Comparison of ENCODE assay signal across 14 cellular contexts in genomic region chr13:37175996-37176395, GRCh38.
A peak's percentile ranks its signal among the peaks of the same experiment; 100 is the strongest.
DNase-seq lines count a peak whose midpoint lies in the region; ATAC-seq, FAIRE-seq and TF ChIP-seq lines count a peak whose summit lies in the region.
"Had no signal": no experiment of that assay in that cellular context is flagged by ENCODE, and none has a peak within 500 bp of the region (broad histone marks: within the 10 kb centered on the region; RNA-seq: fewer than 3 reads in every experiment).

No MANE protein-coding gene starts in this region.

- H3K36me3 ChIP-seq in pancreas: no peaks in the 10 kb centered on the region

- POLR2A ChIA-PET in RWPE1 (lab: Yijun Ruan, JAX; ENCODE audit: low non-redundant PET): no interaction called here

- CTCF ChIA-PET in RWPE1 (lab: Yijun Ruan, JAX): interaction anchor here (0.6 kb wide), 1 partner anchor 105 kb away, joined by 3 read pairs; no protein-coding TSS in a partner anchor

- FAIRE-seq in pancreas (lab: Jason Lieb, UNC): peak; percentile 23

- H3K4me3 ChIP-seq in foreskin fibroblast (ENCODE audit: low read depth in 1 of 2, low read length in 2 of 2): no peak overlapping the region
- H3K4me3 ChIP-seq in pancreas: no peak overlapping the region

- peak in 2 of 4 donors; percentile 25 to 51 for ATAC-seq in pancreas
- ATAC-seq in HG02981 (IDR thresholded peaks at IDR 0.05; ENCODE audit: unreplicated experiment): no peak
- ATAC-seq: CD8-positive, alpha-beta T cell had no signal

- 27 to 28% methylated on average over 2 of the region's 2 CpGs for WGBS in pancreas, 2 donors

- H3K9me3 ChIP-seq in pancreas: no peaks in the 10 kb centered on the region

- no peaks in the 10 kb centered on the region for H3K4me1 ChIP-seq in pancreas

- intact Hi-C loops in pancreas (cut with DNase I): no loop called here

- DNase-seq in EH (ENCODE audit: low read depth): peak; percentile 91
- DNase-seq in SKM-1 (lab: John Stamatoyannopoulos, UW; ENCODE audit: unreplicated experiment): peak; percentile 64
- DNase-seq in foreskin fibroblast: peak; percentile 75 to 85
- DNase-seq in pancreas: no peak
- DNase-seq in caudate nucleus (lab: John Stamatoyannopoulos, UW): no peak
- DNase-seq in NOMO-1 treated with DMSO at 0.1 percent for 48 hours (lab: John Stamatoyannopoulos, UW; ENCODE audit: unreplicated experiment): no peak
- no peak for DNase-seq in RWPE1 (ENCODE audit: low spot score)
- DNase-seq: activated B cell treated with CpG ODN at 0.5 μM for 24 hours; CD8-positive, alpha-beta T cell; islet precursor cell; NCI-H69; SHP77 had no signal

- H3K27me3 ChIP-seq in pancreas: no peaks in the 10 kb centered on the region

- TF ChIP-seq CTCF in foreskin fibroblast (IDR thresholded peaks at IDR 0.05; ENCODE audit: low read depth, low read length) (no peak), pancreas (IDR thresholded peaks at IDR 0.05) (no peak), RWPE1 (conservative IDR thresholded peaks at IDR 0.05; ENCODE audit: low read depth) (no peak)

- H3K27ac ChIP-seq in pancreas: no peak overlapping the region
- H3K27ac ChIP-seq in caudate nucleus (ENCODE audit: low read depth, low read length): no peak overlapping the region
- no peak overlapping the region for H3K27ac ChIP-seq in RWPE1
- H3K27ac ChIP-seq: epithelial cell of prostate had no signal

Comparison
In these comparisons a context has a peak if more than half of its experiments do, and no peak if none do; other contexts are left out.
1. DNase-seq: peak in EH (single experiment), SKM-1 (single experiment) and foreskin fibroblast (2 of 2); none in pancreas (0 of 6), caudate nucleus (0 of 61), NOMO-1 treated with DMSO at 0.1 percent for 48 hours (single experiment) and RWPE1 (single experiment).